ENCODE assay signal across 8 cellular contexts in the genomic region with DNA sequence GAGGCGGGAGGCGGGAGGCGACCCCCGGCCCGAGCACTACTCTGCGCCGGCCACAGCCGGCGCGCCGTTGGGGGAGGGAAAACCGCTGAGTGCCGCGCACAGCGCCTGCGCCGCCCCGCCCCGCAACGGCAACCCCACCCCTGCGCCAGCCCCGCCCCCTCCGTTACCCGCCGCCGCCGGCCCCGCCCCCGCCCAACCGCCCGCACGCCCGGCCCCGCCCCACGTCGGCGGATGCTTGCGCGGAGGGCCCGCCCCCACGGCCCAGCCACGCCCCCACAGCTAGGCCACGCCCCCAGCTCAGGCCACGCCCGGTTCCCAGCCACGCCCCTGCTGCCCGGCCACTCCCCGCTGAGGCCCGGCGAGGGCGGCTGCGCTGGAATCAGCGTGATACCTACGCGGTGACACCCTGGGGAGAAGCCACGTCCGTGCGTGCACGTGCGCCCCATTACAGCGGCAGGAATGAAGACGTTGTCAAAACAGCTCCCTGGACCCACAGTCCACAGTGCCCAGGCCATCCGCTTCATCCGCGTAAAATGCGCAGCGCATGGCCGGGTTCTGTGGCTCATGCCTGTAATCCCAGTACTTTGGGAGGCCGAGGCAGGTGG. TPM values are rescaled to one million over a fixed set of nuclear protein-coding genes. Genes with fewer than 3 reads are reported as not detected.
DNase-seq lines count a peak whose midpoint lies in the region; ATAC-seq and TF ChIP-seq lines count a peak whose summit lies in the region.

A gene (minus strand): TSS at position 91 of the 605 bp plus-strand sequence. CDS start 152 bp downstream, outside the sequence.

- peaks cover 20% of the 10 kb centered on the region for H3K27me3 Mint-ChIP-seq in activated CD4-positive, alpha-beta memory T cell treated with anti-CD3 and anti-CD28 coated beads, Interleukin-2, amount 10 ng/mL, durations not matched to agents 7 days and 5 days

- peaks cover 8% of the 10 kb centered on the region for H3K36me3 Mint-ChIP-seq in activated CD4-positive, alpha-beta memory T cell treated with anti-CD3 and anti-CD28 coated beads, Interleukin-2, amount 10 ng/mL, durations not matched to agents 7 days and 5 days (ENCODE audit: low read depth)

- H3K4me1 ChIP-seq in lung (ENCODE audit: control insufficient read depth in 2 of 2, insufficient read depth in 2 of 2, low read length in 2 of 2), result peaks cover 0 to 4% of the 10 kb centered on the region in 2 donors

- H3K4me1 Mint-ChIP-seq in activated CD4-positive, alpha-beta memory T cell treated with anti-CD3 and anti-CD28 coated beads, Interleukin-2, amount 10 ng/mL, durations not matched to agents 7 days and 5 days, result peaks cover 17% of the 10 kb centered on the region

- 9 to 21% methylated on average over 35 to 69 of the region's 69 CpGs for WGBS in lung, 2 donors

- H3K27ac ChIP-seq in lung (ENCODE audit: low read depth in 1 of 2, low read length in 1 of 2), result peak within 1 kb of the TSS in 1 of 2 donors; percentile 56

- H3K4me3 ChIP-seq in AG04449 (ENCODE audit: low read depth, low read length) (peak within 1 kb of the TSS; percentile 72), lung (peak within 1 kb of the TSS; percentile 71)

- no peak for DNase-seq in AG04449 (ENCODE audit: low read depth, low spot score)
- DNase-seq in NCI-H82 treated with DMSO at 0.1 percent for 48 hours (lab: John Stamatoyannopoulos, UW; ENCODE audit: unreplicated experiment), result peak; percentile 38
- peak; percentile 95 for DNase-seq in activated CD4-positive, alpha-beta memory T cell treated with anti-CD3 and anti-CD28 coated beads, Interleukin-2, amount 10 ng/mL, durations not matched to agents 7 days and 5 days
- DNase-seq in ecto neural progenitor cell (ENCODE audit: low spot score), result peak; percentile 98
- DNase-seq in lung (ENCODE audit: low spot score), result peak; percentile 89
- peak; percentile 85 to 92 (median 90) for DNase-seq in stimulated activated CD4-positive, alpha-beta T cell treated with anti-CD3 and anti-CD28 coated beads, TNF-alpha, amount 100 ng/mL, for 4 hours (ENCODE audit: low read depth in 3 of 3)

- ATAC-seq in GM18907 (IDR thresholded peaks at IDR 0.05; ENCODE audit: unreplicated experiment) (peak; percentile 66), HG03280 (IDR thresholded peaks at IDR 0.05; ENCODE audit: unreplicated experiment) (peak; percentile 71), lung (ENCODE audit: insufficient read depth, low FRiP score) (peak; percentile 99)

- H3K4me3 Mint-ChIP-seq in activated CD4-positive, alpha-beta memory T cell treated with anti-CD3 and anti-CD28 coated beads, Interleukin-2, amount 10 ng/mL, durations not matched to agents 7 days and 5 days, result peak within 1 kb of the TSS; percentile 58

- POLR2A ChIA-PET in AG04449 (lab: Yijun Ruan, JAX), result no interaction called here
- POLR2A ChIA-PET in activated CD4-positive, alpha-beta memory T cell treated with anti-CD3 and anti-CD28 coated beads, Interleukin-2, amount 10 ng/mL, durations not matched to agents 7 days and 5 days (lab: Charles Lee), result interaction anchor here (0.8 to 1.8 kb wide), 10 partner anchors 10 to 121 kb away, joined by 3 to 5 read pairs (median 3); no protein-coding TSS in a partner anchor

- H3K9me3 Mint-ChIP-seq in activated CD4-positive, alpha-beta memory T cell treated with anti-CD3 and anti-CD28 coated beads, Interleukin-2, amount 10 ng/mL, durations not matched to agents 7 days and 5 days, result no peaks in the 10 kb centered on the region

- H3K27ac Mint-ChIP-seq in activated CD4-positive, alpha-beta memory T cell treated with anti-CD3 and anti-CD28 coated beads, Interleukin-2, amount 10 ng/mL, durations not matched to agents 7 days and 5 days, result no peak within 1 kb of the TSS

- peaks cover 0 to 1% of the 10 kb centered on the region in 2 donors for H3K9me3 ChIP-seq in lung (ENCODE audit: control insufficient read depth in 2 of 2, insufficient read depth in 1 of 2, low read length in 1 of 2)

- H3K36me3 ChIP-seq in lung (ENCODE audit: control insufficient read depth in 2 of 2, insufficient read depth in 2 of 2, low read length in 2 of 2), result peaks cover 3 to 5% of the 10 kb centered on the region in 2 donors

- CTCF ChIA-PET in AG04449 (lab: Yijun Ruan, JAX), result interaction anchor here (1.1 to 4.4 kb wide), 2 partner anchors 11 to 54 kb away, joined by 4 to 32 read pairs; no protein-coding TSS in a partner anchor
- CTCF ChIA-PET in activated CD4-positive, alpha-beta memory T cell treated with anti-CD3 and anti-CD28 coated beads, Interleukin-2, amount 10 ng/mL, durations not matched to agents 7 days and 5 days (lab: Charles Lee), result interaction anchor here (0.6 to 1.7 kb wide), 8 partner anchors 11 to 147 kb away, joined by 3 to 5 read pairs (median 3); no protein-coding TSS in a partner anchor

- H3K27me3 ChIP-seq in lung (ENCODE audit: control insufficient read depth, insufficient read depth), result no peaks in the 10 kb centered on the region

- TF ChIP-seq CTCF in AG04449 (IDR thresholded peaks at IDR 0.05; ENCODE audit: insufficient read depth, low read length, missing control alignments) (no peak), lung (IDR thresholded peaks at IDR 0.05; ENCODE audit: control extremely low read depth, extremely low read depth) (no peak)

RNA-seq across cellular contexts. Expression of the gene that starts here (rescaled TPM):
- 1 to 10 TPM; 6.0 to 6.2 TPM for total RNA-seq in activated CD4-positive, alpha-beta memory T cell treated with anti-CD3 and anti-CD28 coated beads, Interleukin-2, amount 10 ng/mL, durations not matched to agents 7 days and 5 days
- 1 to 10 TPM; 8.2 to 8.6 TPM for total RNA-seq in lung
- polyA plus RNA-seq in lung, result 1 to 10 TPM; 3.8 to 3.9 TPM
